ENCODE assay signal across 7 cellular contexts in the genomic region with DNA sequence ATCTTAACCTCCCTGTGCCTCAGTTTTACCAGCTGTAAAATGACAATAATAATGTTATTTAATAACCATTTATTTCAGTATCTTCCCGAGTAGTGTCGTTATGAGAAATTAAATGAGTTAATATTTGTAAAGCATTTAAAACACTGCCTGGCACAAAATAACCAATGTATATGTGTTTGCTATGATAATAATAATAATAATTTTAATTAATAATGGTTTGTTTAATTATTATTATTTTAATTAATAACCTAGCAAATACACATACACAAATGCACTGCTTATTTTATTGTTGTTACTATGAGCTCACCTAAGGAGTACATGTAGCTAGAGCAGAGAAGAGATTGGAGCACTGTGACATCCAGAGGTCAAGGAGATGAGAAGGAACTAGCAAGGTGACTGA.
"Had no signal": no experiment of that assay in that cellular context is flagged by ENCODE, and none has a peak within 500 bp of the region (broad histone marks: within the 10 kb centered on the region; RNA-seq: fewer than 3 reads in every experiment).

No MANE protein-coding gene starts in this region.

- H3K4me3 Mint-ChIP-seq: IgD-negative memory B cell had no signal

- ATAC-seq: HepG2, K562 had no signal

- DNase-seq: IMR-90, KBM-7, KG1 had no signal

- H3K27ac Mint-ChIP-seq: IgD-negative memory B cell had no signal

- FAIRE-seq: HepG2, HTR-8/SVneo, K562 had no signal
